In the genomic region with DNA sequence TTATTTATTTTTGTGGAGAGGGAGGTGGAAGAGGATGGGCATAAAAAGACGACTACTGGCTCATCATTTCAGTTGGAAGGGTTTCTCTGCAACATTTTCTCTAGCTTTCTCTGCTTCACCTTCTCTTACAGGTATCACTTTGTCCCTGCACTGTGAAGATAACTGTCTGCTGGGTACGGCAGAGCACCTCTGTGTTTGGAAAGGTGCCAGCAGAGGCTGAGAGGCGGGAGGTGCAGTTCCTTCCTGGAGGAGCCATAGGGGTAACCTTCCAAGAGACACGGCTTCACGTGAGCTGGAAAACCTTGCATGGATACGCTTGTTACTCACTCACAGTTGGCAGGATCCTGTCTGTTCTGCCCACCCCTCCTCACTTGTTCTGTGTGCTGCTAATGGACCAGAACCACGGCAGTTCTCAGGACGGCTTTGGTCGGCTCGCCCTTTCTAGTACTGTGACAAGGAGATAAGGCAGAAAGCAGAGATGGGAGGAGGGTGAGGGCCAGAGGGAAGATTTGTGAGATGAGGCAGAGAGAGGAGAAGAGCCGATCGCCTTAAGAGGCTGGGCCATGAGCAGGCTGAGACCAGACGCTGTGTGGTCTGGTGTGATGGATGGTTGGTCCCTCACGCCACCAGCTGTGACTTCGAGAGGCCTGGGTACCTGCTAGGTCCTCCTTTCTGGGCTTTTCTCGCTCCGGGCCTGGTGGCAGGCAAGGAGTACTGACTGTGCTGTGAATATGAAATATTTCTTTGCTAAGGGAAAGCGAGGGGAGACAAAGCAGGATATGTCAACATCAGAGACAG, we compare ENCODE assay signal across 1 cellular context.
TF ChIP-seq lines count a peak whose summit lies in the region.

No MANE protein-coding gene starts in this region.

TF ChIP-seq in HEK293T, 16 proteins besides CTCF, POLR2A, EP300 and RAD21 (continued from another document):
- TF ChIP-seq ZNF384 (IDR thresholded peaks at IDR 0.05) (no peak), ELF4 (IDR thresholded peaks at IDR 0.05) (no peak)
